16 cellular contexts compared by ENCODE assay signal in the genomic region with DNA sequence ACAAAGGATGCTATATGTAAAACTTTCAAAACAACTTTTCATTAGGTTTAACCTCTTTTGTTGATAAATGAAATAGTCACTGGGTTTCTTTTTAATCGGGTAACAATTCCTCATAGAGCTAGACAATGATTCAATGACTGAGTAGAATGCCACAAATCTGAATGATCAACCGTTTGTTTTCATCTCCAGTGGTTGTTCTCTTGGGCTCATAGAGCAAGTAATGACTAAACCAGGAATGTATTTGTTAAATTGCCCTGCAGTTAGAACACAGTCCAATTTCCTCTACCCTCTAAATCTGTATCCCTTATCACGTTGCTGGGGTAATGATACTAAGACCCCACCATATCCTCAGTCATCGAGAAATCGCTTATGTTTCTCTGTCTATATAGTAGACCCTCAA. TPM values are rescaled to one million over a fixed set of nuclear protein-coding genes. Genes with fewer than 3 reads are reported as not detected.
"Had no signal": no experiment of that assay in that cellular context is flagged by ENCODE, and none has a peak within 500 bp of the region (broad histone marks: within the 10 kb centered on the region; RNA-seq: fewer than 3 reads in every experiment).

No MANE protein-coding gene starts in this region.

- H3K27ac ChIP-seq: prostate gland had no signal

- H3K4me3 ChIP-seq: lung, prostate gland had no signal

- H3K36me3 ChIP-seq: prostate gland had no signal

- DNase-seq: activated CD4-positive, alpha-beta T cell treated with anti-CD3 and anti-CD28 coated beads, Interleukin-2, amount 50 U/mL, for 48 hours; activated CD4-positive, CD25-positive, alpha-beta regulatory T cell treated with anti-CD3 and anti-CD28 coated beads, Interleukin-2, amount 50 U/mL, for 72 hours; activated gamma-delta T cell treated with Interleukin-2 at 50 U/mL for 16 hours; activated naive CD8-positive, alpha-beta T cell treated with anti-CD3 and anti-CD28 coated beads for 36 hours; activated T-cell treated with anti-CD3 and anti-CD28 coated beads, Interleukin-2, amount 50 U/mL, for 72 hours; cortex of kidney; effector memory CD4-positive, alpha-beta T cell; immature natural killer cell; left colon; natural killer cell; stimulated activated CD4-positive, alpha-beta T cell treated with anti-CD3 and anti-CD28 coated beads, Interleukin-2, amount 100 ng/mL, for 24 hours; stimulated activated naive B cell treated with anti-CD40 and anti-IgM and Interleukin-4, amounts not matched to agents 10 μg/mL and 1 μg/mL and 100 μg/mL, for 72 hours; substantia nigra had no signal

- H3K4me1 ChIP-seq: prostate gland had no signal

- H3K9me3 ChIP-seq: prostate gland had no signal

RNA-seq across cellular contexts. Expression of gene CNNM1, which starts 40.0 kb away (rescaled TPM):
- total RNA-seq: natural killer cell, sciatic nerve had no signal
- polyA plus RNA-seq: immature natural killer cell had no signal
